ENCODE assay signal across 12 cellular contexts in genomic region chr17:43917016-43917347, GRCh38. TPM values are rescaled to one million over a fixed set of nuclear protein-coding genes. Genes with fewer than 3 reads are reported as not detected.
DNase-seq lines count a peak whose midpoint lies in the region; ATAC-seq, FAIRE-seq and TF ChIP-seq lines count a peak whose summit lies in the region.
"Had no signal": no experiment of that assay in that cellular context is flagged by ENCODE, and none has a peak within 500 bp of the region (broad histone marks: within the 10 kb centered on the region; RNA-seq: fewer than 3 reads in every experiment).

No MANE protein-coding gene starts in this region.

- peaks cover 18% of the 10 kb centered on the region for H3K4me1 Mint-ChIP-seq in CD4-positive, alpha-beta T cell (ENCODE audit: low read depth)
- peaks cover 0 to 9% of the 10 kb centered on the region in 2 donors for H3K4me1 Mint-ChIP-seq in natural killer cell

- no peaks in the 10 kb centered on the region for H3K36me3 Mint-ChIP-seq in CD4-positive, alpha-beta T cell (ENCODE audit: low read depth)
- no peaks in the 10 kb centered on the region for H3K36me3 Mint-ChIP-seq in natural killer cell

- no peak for FAIRE-seq in GM12878 (lab: Jason Lieb, UNC)

- no peaks in the 10 kb centered on the region for H3K36me3 ChIP-seq in GM12878 (ENCODE audit: control insufficient read depth in 2 of 2, insufficient read depth in 2 of 2, low read length in 1 of 2)
- H3K36me3 ChIP-seq: MG63 had no signal

- BruUV-seq in GM12878 (replicated peaks; lab: Mats Ljungman, UMichigan), result no TSS peak

- POLR2A ChIA-PET in CD4-positive, alpha-beta T cell (lab: Charles Lee), result interaction anchor here (1.1 kb wide), 1 partner anchor 98 kb away, joined by 3 read pairs; the partner anchor contains the start of gene TMEM101
- POLR2A ChIA-PET in GM12878 (lab: Charles Lee), result no interaction called here

- peak overlapping the region; percentile 47; the same call in 1 of the 2 replicates for H3K9ac ChIP-seq in GM12878 (ENCODE audit: control insufficient read depth, insufficient read depth, low read length)

- no peaks in the 10 kb centered on the region for H3K27me3 Mint-ChIP-seq in CD4-positive, alpha-beta T cell
- H3K27me3 Mint-ChIP-seq in natural killer cell (ENCODE audit: low read depth in 2 of 2), result peaks cover 0 to 6% of the 10 kb centered on the region in 2 donors

- intact Hi-C loops in CD4-positive, alpha-beta T cell (cut with DNase I, micrococcal nuclease), result loop anchor here in 1 of 2 experiments (10.0 kb wide), 1 partner anchor 128 kb away; no protein-coding TSS in a partner anchor
- intact Hi-C loops in GM12878 (cut with micrococcal nuclease; ENCODE audit: unreplicated experiment) (no loop called here), natural killer cell (cut with micrococcal nuclease) (no loop called here)

- in situ Hi-C loops in GM12878 (cut with MboI), result no loop called here

- no peaks in the 10 kb centered on the region for H4K20me1 ChIP-seq in GM12878 (ENCODE audit: control insufficient read depth, insufficient read depth)

- RAD21 ChIA-PET in GM12878 (lab: Charles Lee; ENCODE audit: unreplicated experiment), result interaction anchor here (0.6 kb wide), 1 partner anchor 218 kb away, joined by 3 read pairs; no protein-coding TSS in a partner anchor

- H3K27ac Mint-ChIP-seq in CD4-positive, alpha-beta T cell, result peak overlapping the region; percentile 26
- no peak overlapping the region for H3K27ac Mint-ChIP-seq in natural killer cell

- no peaks in the 10 kb centered on the region for H3K9me3 ChIP-seq in CD4-positive, alpha-beta T cell (ENCODE audit: control insufficient read depth, low read length)
- H3K9me3 ChIP-seq in GM12878 (replicated peaks; ENCODE audit: control insufficient read depth, insufficient read depth, low read length), result no peaks in the 10 kb centered on the region; the same call in 2 of the 3 replicates
- H3K9me3 ChIP-seq: MG63 had no signal

- CTCF ChIA-PET in CD4-positive, alpha-beta T cell (lab: Charles Lee), result interaction anchor here (1.0 to 1.6 kb wide), 3 partner anchors 9 to 27 kb away, joined by 3 to 6 read pairs (median 4); partner anchors contain the start of gene MPP2
- CTCF ChIA-PET in GM12878 (lab: Yijun Ruan, JAX), result no interaction called here

- H3K4me3 Mint-ChIP-seq in CD4-positive, alpha-beta T cell, result peak overlapping the region; percentile 86
- H3K4me3 Mint-ChIP-seq in natural killer cell, result peak overlapping the region; percentile 67

- SMC1A ChIA-PET in GM12878 (lab: Charles Lee; ENCODE audit: uncharacterized antibody, unreplicated experiment), result no interaction called here

- 2% methylated on average over 8 of the region's 8 CpGs for whole genome bisulfite sequencing in GM12878 (ENCODE audit: insufficient coverage, insufficient replicate concordance, low lambda C conversion rate, missing lambda C conversion rate)

- H2AFZ ChIP-seq in GM12878 (ENCODE audit: control insufficient read depth, low read depth, low read length), result peak overlapping the region; percentile 87

- no peak for TF ChIP-seq CTCF in CD4-positive, alpha-beta T cell (IDR thresholded peaks at IDR 0.05)
- TF ChIP-seq CTCF in GM12878 (IDR thresholded peaks at IDR 0.05 in 2 of 3, conservative IDR thresholded peaks at IDR 0.05 in 1 of 3; ENCODE audit: control insufficient read depth in 2 of 3, extremely low read depth in 1 of 3, insufficient read depth in 1 of 3, low read depth in 3 of 3, low read length in 3 of 3) (no peak), natural killer cell (IDR thresholded peaks at IDR 0.05) (no peak)

- peak overlapping the region; percentile 89 for H3K4me2 ChIP-seq in GM12878 (ENCODE audit: control insufficient read depth, insufficient read depth)

- DNase-seq in CD4-positive, alpha-beta T cell, result no peak
- peak; percentile 36 for DNase-seq in GM12878 (ENCODE audit: low read depth, low spot score)
- no peak for DNase-seq in natural killer cell
- no peak for DNase-seq in DMS114 treated with DMSO at 0.1 percent for 48 hours (lab: John Stamatoyannopoulos, UW; ENCODE audit: unreplicated experiment)
- no peak for DNase-seq in mucosa of gallbladder (ENCODE audit: low spot score)
- DNase-seq: COR-L47, MG63, NCI-H446 treated with DMSO at 0.1 percent for 48 hours had no signal

- H3K4me1 ChIP-seq in GM12878 (ENCODE audit: control insufficient read depth, insufficient read depth, low read length), result peaks cover 8% of the 10 kb centered on the region

- no peaks in the 10 kb centered on the region for H3K27me3 ChIP-seq in CD4-positive, alpha-beta T cell (ENCODE audit: control insufficient read depth, insufficient read depth, low read length)
- no peaks in the 10 kb centered on the region for H3K27me3 ChIP-seq in GM12878 (replicated peaks in 1 of 2; ENCODE audit: control insufficient read depth in 2 of 2, insufficient read depth in 2 of 2, low read length in 1 of 2)
- H3K27me3 ChIP-seq: MG63 had no signal

- no peak for ATAC-seq in CD4-positive, alpha-beta T cell (ENCODE audit: poor library complexity)
- peak; percentile 17 for ATAC-seq in GM19463 (IDR thresholded peaks at IDR 0.05; ENCODE audit: unreplicated experiment)
- ATAC-seq in GM12878, result no peak
- peak in 1 of 3 donors; percentile 4 for ATAC-seq in natural killer cell
- no peak for ATAC-seq in HG03039 (IDR thresholded peaks at IDR 0.05; ENCODE audit: unreplicated experiment)
- no peak for ATAC-seq in GM18909 (IDR thresholded peaks at IDR 0.05; ENCODE audit: poor library complexity, unreplicated experiment)

- H3K9me3 Mint-ChIP-seq in CD4-positive, alpha-beta T cell, result no peaks in the 10 kb centered on the region
- no peaks in the 10 kb centered on the region for H3K9me3 Mint-ChIP-seq in natural killer cell

- no peak for TF ChIP-seq EP300 in GM12878 (IDR thresholded peaks at IDR 0.05; ENCODE audit: borderline replicate concordance in 1 of 2, control insufficient read depth in 1 of 2, low read depth in 2 of 2, low read length in 2 of 2)

- H3K27ac ChIP-seq in CD4-positive, alpha-beta T cell (ENCODE audit: low read depth, low read length), result no peak overlapping the region
- H3K27ac ChIP-seq in GM12878 (ENCODE audit: control insufficient read depth, insufficient read depth), result no peak overlapping the region

- no peak for TF ChIP-seq POLR2A in GM12878 (IDR thresholded peaks at IDR 0.05; ENCODE audit: low read depth, low read length)

- no peaks in the 10 kb centered on the region for H3K79me2 ChIP-seq in GM12878 (ENCODE audit: control insufficient read depth, insufficient read depth, low read length)

- TF ChIP-seq RAD21 in GM12878 (IDR thresholded peaks at IDR 0.05; ENCODE audit: insufficient read depth, low read depth, low read length), result no peak

- H3K4me3 ChIP-seq in GM12878, result no peak overlapping the region
- H3K4me3 ChIP-seq: MG63 had no signal

RNA-seq across cellular contexts. Expression of gene MPP2, which starts 9.6 kb away (rescaled TPM):
- total RNA-seq in CD4-positive, alpha-beta T cell, result 1 to 10 TPM; 3.5 to 4.0 TPM
- 0.52 TPM in 1 of 2 replicates, not detected in the other for total RNA-seq in GM12878 (2013; cell fraction: nucleolus; rRNA removed)
- total RNA-seq in GM12878 (2014; rRNA removed) (0.11 and 0.16 TPM in 2 replicates), GM12878 (2014; rRNA removed; fragmentation: Illumina TruSeq; extraction: Trizol) (0.14 and 0.18 TPM in 2 replicates), GM12878 (2021) (0.21 and 0.56 TPM in 2 replicates), natural killer cell (1 to 10 TPM in 1 of 3 donors, under 1 TPM in 2; 0.75 to 2.0 (median 0.85) TPM), mucosa of gallbladder (7.0 TPM)
- 0.05 TPM for polyA plus RNA-seq in GM12878 (2011; ENCODE audit: low read depth)
- polyA plus RNA-seq in GM12878 (2011; rRNA removed) (0.07 and 0.23 TPM in 2 replicates), GM12878 (2014; fragmentation: Illumina TruSeq; extraction: Trizol) (0.22 TPM in 1 of 2 replicates, not detected in the other), GM12878 (2014; fragmentation: Nextera tagmentation; extraction: Ambion mirVana) (under 1 TPM in 1 of 2 experiments, not detected in 1; 0.02 TPM), GM12878 (2014; rRNA removed) (0.12 and 0.13 TPM in 2 replicates), GM12878 (2016; fragmentation: Nextera tagmentation; extraction: Ambion mirVana) (under 1 TPM in 1 of 2 experiments, not detected in 1; 0.11 TPM)
- polyA plus RNA-seq in GM12878 (2011; cell fraction: cytosol; rRNA removed), result 0.07 and 0.13 TPM in 2 replicates
- polyA plus RNA-seq in GM12878 (2011; cell fraction: nucleus; rRNA removed), result 0.19 and 0.21 TPM in 2 replicates
- polyA plus RNA-seq in GM12878 (2012), result 0.20 and 0.65 TPM in 2 replicates
- 0.29 and 0.52 TPM in 2 replicates for polyA minus RNA-seq in GM12878 (2011; rRNA and poly(A)+ RNA removed)
- 0.67 TPM in 1 of 2 replicates, not detected in the other for polyA minus RNA-seq in GM12878 (2011; cell fraction: cytosol; rRNA and poly(A)+ RNA removed)
- 0.36 and 0.38 TPM in 2 replicates for polyA minus RNA-seq in GM12878 (2011; cell fraction: nucleus; rRNA and poly(A)+ RNA removed)

RNA-seq across cellular contexts. Expression of gene PPY, which starts 25.3 kb away (rescaled TPM):
- not detected for total RNA-seq in CD4-positive, alpha-beta T cell
- total RNA-seq in GM12878 (2013; cell fraction: nucleolus; rRNA removed), result not detected in 2 replicates
- total RNA-seq in GM12878 (2014; rRNA removed) (not detected in 2 replicates), GM12878 (2014; rRNA removed; fragmentation: Illumina TruSeq; extraction: Trizol) (not detected in 2 replicates), GM12878 (2021) (not detected in 2 replicates), natural killer cell (not detected), mucosa of gallbladder (not detected)
- not detected for polyA plus RNA-seq in GM12878 (2011; ENCODE audit: low read depth)
- polyA plus RNA-seq in GM12878 (2011; rRNA removed) (not detected in 2 replicates), GM12878 (2014; fragmentation: Illumina TruSeq; extraction: Trizol) (not detected in 2 replicates), GM12878 (2014; fragmentation: Nextera tagmentation; extraction: Ambion mirVana) (not detected), GM12878 (2014; rRNA removed) (not detected in 2 replicates), GM12878 (2016; fragmentation: Nextera tagmentation; extraction: Ambion mirVana) (under 1 TPM in 1 of 2 experiments, not detected in 1; 0.91 TPM)
- 0.25 TPM in 1 of 2 replicates, not detected in the other for polyA plus RNA-seq in GM12878 (2011; cell fraction: cytosol; rRNA removed)
- polyA plus RNA-seq in GM12878 (2011; cell fraction: nucleus; rRNA removed), result not detected in 2 replicates
- polyA plus RNA-seq in GM12878 (2012), result not detected in 2 replicates
- not detected in 2 replicates for polyA minus RNA-seq in GM12878 (2011; rRNA and poly(A)+ RNA removed)
- polyA minus RNA-seq in GM12878 (2011; cell fraction: cytosol; rRNA and poly(A)+ RNA removed), result not detected in 2 replicates
- not detected in 2 replicates for polyA minus RNA-seq in GM12878 (2011; cell fraction: nucleus; rRNA and poly(A)+ RNA removed)
- total RNA-seq: subcutaneous adipose tissue had no signal

RNA-seq across cellular contexts. Expression of gene PYY, which starts 36.8 kb away (rescaled TPM):
- total RNA-seq in CD4-positive, alpha-beta T cell, result not detected
- total RNA-seq in GM12878 (2013; cell fraction: nucleolus; rRNA removed), result not detected in 2 replicates
- total RNA-seq in GM12878 (2014; rRNA removed), result not detected in 2 replicates
- not detected in 2 replicates for total RNA-seq in GM12878 (2014; rRNA removed; fragmentation: Illumina TruSeq; extraction: Trizol)
- total RNA-seq in GM12878 (2021), result not detected in 2 replicates
- polyA plus RNA-seq in GM12878 (2011; ENCODE audit: low read depth), result not detected
- 0.07 TPM in 1 of 2 replicates, not detected in the other for polyA plus RNA-seq in GM12878 (2011; rRNA removed)
- not detected in 2 replicates for polyA plus RNA-seq in GM12878 (2011; cell fraction: cytosol; rRNA removed)
- polyA plus RNA-seq in GM12878 (2011; cell fraction: nucleus; rRNA removed), result 0.21 TPM in 1 of 2 replicates, not detected in the other
- 0.11 TPM in 1 of 2 replicates, not detected in the other for polyA plus RNA-seq in GM12878 (2012)
- polyA plus RNA-seq in GM12878 (2014; fragmentation: Illumina TruSeq; extraction: Trizol), result not detected in 2 replicates
- polyA plus RNA-seq in GM12878 (2014; fragmentation: Nextera tagmentation; extraction: Ambion mirVana), result not detected
- polyA plus RNA-seq in GM12878 (2014; rRNA removed), result 0.18 TPM in 1 of 2 replicates, not detected in the other
- not detected for polyA plus RNA-seq in GM12878 (2016; fragmentation: Nextera tagmentation; extraction: Ambion mirVana)
- polyA minus RNA-seq in GM12878 (2011; rRNA and poly(A)+ RNA removed), result not detected in 2 replicates
- polyA minus RNA-seq in GM12878 (2011; cell fraction: cytosol; rRNA and poly(A)+ RNA removed), result not detected in 2 replicates
- polyA minus RNA-seq in GM12878 (2011; cell fraction: nucleus; rRNA and poly(A)+ RNA removed), result not detected in 2 replicates
- total RNA-seq in natural killer cell, result not detected
- not detected for total RNA-seq in mucosa of gallbladder
- total RNA-seq: subcutaneous adipose tissue had no signal
